In genomic region chr13:99432637-99433542, GRCh38 we compare ENCODE assay signal across 8 cellular contexts.
DNase-seq lines count a peak whose midpoint lies in the region; ATAC-seq, FAIRE-seq and TF ChIP-seq lines count a peak whose summit lies in the region.

No MANE protein-coding gene starts in this region.

- CTCF ChIA-PET in OCI-LY7 (lab: Charles Lee; ENCODE audit: unreplicated experiment): no interaction called here

- H3K18ac ChIP-seq in trophoblast cell (ENCODE audit: low read length): no peak overlapping the region

- H3K4ac ChIP-seq in trophoblast cell (ENCODE audit: low read depth, low read length): no peak overlapping the region

- no peak overlapping the region for H3K14ac ChIP-seq in trophoblast cell (ENCODE audit: low read length)

- H4K8ac ChIP-seq in trophoblast cell (ENCODE audit: low read depth, low read length): no peak overlapping the region

- H3K4me3 ChIP-seq in OCI-LY7 (ENCODE audit: low read depth, low read length, poor library complexity, severe bottlenecking) (peak overlapping the region; percentile 18), foreskin fibroblast (ENCODE audit: low read depth in 1 of 2, low read length in 2 of 2) (peak overlapping the region; percentile 6 to 25), trophoblast cell (ENCODE audit: low read depth, low read length) (no peak overlapping the region), transverse colon (peak overlapping the region in 1 of 4 donors; percentile 23)

- H2BK12ac ChIP-seq in trophoblast cell (ENCODE audit: low read length): no peak overlapping the region

- TF ChIP-seq CTCF in OCI-LY7 (conservative IDR thresholded peaks at IDR 0.05; ENCODE audit: low read length): no peak
- TF ChIP-seq CTCF in foreskin fibroblast (IDR thresholded peaks at IDR 0.05; ENCODE audit: low read depth, low read length): no peak
- no peak for TF ChIP-seq CTCF in transverse colon (IDR thresholded peaks at IDR 0.05)

- TF ChIP-seq EP300 in transverse colon (IDR thresholded peaks at IDR 0.05; ENCODE audit: low read depth): no peak

- H3K4me1 ChIP-seq in OCI-LY7 (ENCODE audit: insufficient read depth, low read length, poor library complexity, severe bottlenecking): peaks cover 25% of the 10 kb centered on the region
- H3K4me1 ChIP-seq in trophoblast cell (ENCODE audit: control insufficient read depth in 1 of 2, insufficient read depth in 2 of 2, low read length in 2 of 2): peaks cover 7 to 12% of the 10 kb centered on the region in 2 experiments
- peaks cover 0 to 15% (median 3%) of the 10 kb centered on the region in 4 donors for H3K4me1 ChIP-seq in transverse colon

- no peak overlapping the region for H3K9ac ChIP-seq in trophoblast cell (ENCODE audit: low read length)

- in situ Hi-C loops in transverse colon (cut with MboI; ENCODE audit: low pct_ligation_motif_present in 1 of 4, low pct_unique_long_range_greater_than_20kb in 1 of 4, low sequenced_read_pairs in 3 of 4): loop anchor here (10.0 to 25.0 kb wide), 3 partner anchors 48 to 246 kb away; no protein-coding TSS in a partner anchor

- no peak overlapping the region for H4K91ac ChIP-seq in trophoblast cell (ENCODE audit: low read depth, low read length)

- H3K27me3 ChIP-seq in trophoblast cell (ENCODE audit: insufficient read depth, low read length) (no peaks in the 10 kb centered on the region), transverse colon (no peaks in the 10 kb centered on the region)

- no peak overlapping the region for H4K12ac ChIP-seq in trophoblast cell (ENCODE audit: low read depth, low read length)

- peak overlapping the region; percentile 26; the same call in 1 of the 2 replicates for H2AFZ ChIP-seq in OCI-LY7 (ENCODE audit: low read length)
- H2AFZ ChIP-seq in trophoblast cell (ENCODE audit: insufficient read depth, low read length, poor library complexity): no peak overlapping the region

- POLR2A ChIA-PET in OCI-LY7 (lab: Charles Lee): no interaction called here

- H3K36me3 ChIP-seq in OCI-LY7 (ENCODE audit: insufficient read depth, low read length): no peaks in the 10 kb centered on the region
- no peaks in the 10 kb centered on the region for H3K36me3 ChIP-seq in trophoblast cell (ENCODE audit: control insufficient read depth in 1 of 2, insufficient read depth in 2 of 2, low read length in 2 of 2)
- no peaks in the 10 kb centered on the region for H3K36me3 ChIP-seq in transverse colon

- no peak overlapping the region for H3K27ac ChIP-seq in OCI-LY7 (ENCODE audit: low read depth, low read length, poor library complexity, severe bottlenecking)
- H3K27ac ChIP-seq in trophoblast cell (ENCODE audit: low read depth, low read length): no peak overlapping the region
- H3K27ac ChIP-seq in transverse colon: peak overlapping the region; percentile 28 to 61 (median 42)

- H2BK120ac ChIP-seq in trophoblast cell (ENCODE audit: insufficient read depth, low read length, poor library complexity): no peak overlapping the region

- no TSS peak for BruUV-seq in OCI-LY7 (replicated peaks; lab: Mats Ljungman, UMichigan)

- no peaks in the 10 kb centered on the region for H3K79me2 ChIP-seq in OCI-LY7 (ENCODE audit: insufficient read depth, low read depth, low read length)
- H3K79me2 ChIP-seq in trophoblast cell (ENCODE audit: control insufficient read depth, insufficient read depth, low read length, poor library complexity): no peaks in the 10 kb centered on the region

- intact Hi-C loops in OCI-LY7 (cut with micrococcal nuclease; ENCODE audit: unreplicated experiment): no loop called here
- intact Hi-C loops in transverse colon (cut with DNase I; ENCODE audit: low total_unique reads): no loop called here

- H3K79me1 ChIP-seq in trophoblast cell (ENCODE audit: low read length): peaks cover 2% of the 10 kb centered on the region

- no peak overlapping the region for H2BK5ac ChIP-seq in trophoblast cell (ENCODE audit: low read depth, low read length, poor library complexity)

- ATAC-seq in HG02885 (IDR thresholded peaks at IDR 0.05; ENCODE audit: poor library complexity, unreplicated experiment): peak; percentile 45

- FAIRE-seq in GM18507 (lab: Jason Lieb, UNC): peak; percentile 99

- H3K9me3 ChIP-seq in OCI-LY7 (ENCODE audit: low read length): no peaks in the 10 kb centered on the region
- peaks cover 2% of the 10 kb centered on the region for H3K9me3 ChIP-seq in trophoblast cell (ENCODE audit: insufficient read depth, low read depth, low read length)
- H3K9me3 ChIP-seq in transverse colon: no peaks in the 10 kb centered on the region

- H2AK5ac ChIP-seq in trophoblast cell (ENCODE audit: low read length): no peak overlapping the region

- WGBS in trophoblast cell (ENCODE audit: extremely low coverage, insufficient coverage, insufficient read length): no CpG with 5 or more reads among the region's 23 CpGs
- 61% methylated on average over 23 of the region's 23 CpGs; no CpG with 5 or more reads in 1 of the 2 donors for WGBS in transverse colon (ENCODE audit: low coverage in 1 of 2), 2 donors

- H3K23ac ChIP-seq in trophoblast cell (ENCODE audit: low read length): no peak overlapping the region

- no peak for TF ChIP-seq POLR2A in transverse colon (IDR thresholded peaks at IDR 0.05)

- H3K9me2 ChIP-seq in OCI-LY7 (ENCODE audit: insufficient read depth, low read length): no peaks in the 10 kb centered on the region

- peak overlapping the region; percentile 71 for H3K4me2 ChIP-seq in OCI-LY7 (ENCODE audit: low read length)
- H3K4me2 ChIP-seq in trophoblast cell (ENCODE audit: low read length): peak overlapping the region; percentile 45

- H4K20me1 ChIP-seq in OCI-LY7 (ENCODE audit: insufficient read depth, low read length): no peaks in the 10 kb centered on the region

- DNase-seq in GM18507 (ENCODE audit: extremely low spot score, insufficient read length, low read depth) (no peak), OCI-LY7 (ENCODE audit: low spot score) (peak; percentile 28), activated T-helper 1 cell treated with Interleukin-2 at 50 U/mL for 16 hours (ENCODE audit: low read depth) (peak; percentile 63), foreskin fibroblast (peak; percentile 78 to 86), trophoblast cell (peak; percentile 76 to 82), transverse colon (peak; percentile 62), DMS153 (lab: John Stamatoyannopoulos, UW) (no peak)

Comparison
In these comparisons a context has a peak if more than half of its experiments do, and no peak if none do; other contexts are left out.
1. DNase-seq: peak in OCI-LY7 (single experiment), activated T-helper 1 cell treated with Interleukin-2 at 50 U/mL for 16 hours (single experiment), foreskin fibroblast (2 of 2), trophoblast cell (2 of 2) and transverse colon (single experiment); none in GM18507 (single experiment) and DMS153 (single experiment).
2. H3K27ac ChIP-seq: peak in transverse colon (4 of 4); none in OCI-LY7 (single experiment) and trophoblast cell (single experiment).